In the genomic region with DNA sequence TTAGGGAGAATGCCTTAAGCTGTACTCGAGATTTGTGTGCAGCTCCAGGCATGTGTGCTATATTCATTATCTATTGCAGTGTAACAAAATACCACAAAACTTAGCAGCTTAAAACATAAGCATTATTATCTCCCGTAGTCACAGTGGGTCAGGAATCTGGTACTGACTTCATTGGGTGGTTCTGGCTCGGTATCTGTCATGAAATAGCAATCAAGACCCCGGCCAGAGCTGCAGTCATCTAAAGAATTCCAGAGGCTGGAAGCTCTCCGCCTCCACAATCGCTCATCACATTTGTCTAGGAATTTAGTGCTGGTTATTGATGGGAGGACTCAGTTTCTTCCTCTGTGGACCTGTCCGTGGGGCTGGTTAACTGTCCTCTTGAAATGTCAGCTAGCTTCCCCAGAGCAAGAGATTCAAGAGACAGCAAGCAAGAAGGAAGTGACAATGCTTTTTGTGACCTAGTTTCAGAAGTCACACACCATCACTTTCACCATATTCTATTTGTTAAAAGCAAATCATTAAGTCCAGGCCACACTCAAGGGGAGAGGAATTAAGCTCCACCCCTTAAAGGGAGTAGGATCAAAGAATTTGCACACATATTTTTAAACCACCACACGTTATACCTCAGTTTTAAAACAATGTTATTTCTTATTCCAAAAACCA, we compare ENCODE assay signal across 15 cellular contexts.
DNase-seq lines count a peak whose midpoint lies in the region; ATAC-seq and TF ChIP-seq lines count a peak whose summit lies in the region.
"Had no signal": no experiment of that assay in that cellular context is flagged by ENCODE, and none has a peak within 500 bp of the region (broad histone marks: within the 10 kb centered on the region; RNA-seq: fewer than 3 reads in every experiment).

No MANE protein-coding gene starts in this region.

- H3K4me1 ChIP-seq in BLaER1 = peaks cover 18% of the 10 kb centered on the region
- peaks cover 7 to 16% of the 10 kb centered on the region in 2 donors for H3K4me1 ChIP-seq in lung (ENCODE audit: control insufficient read depth in 2 of 2, insufficient read depth in 2 of 2, low read length in 2 of 2)
- H3K4me1 ChIP-seq in effector memory CD4-positive, alpha-beta T cell (ENCODE audit: control insufficient read depth, insufficient read depth, low read length, poor library complexity, severe bottlenecking) = no peaks in the 10 kb centered on the region
- H3K4me1 ChIP-seq: BE2C had no signal

- H3K4me3 ChIP-seq in BLaER1 (no peak overlapping the region), lung (no peak overlapping the region)
- H3K4me3 ChIP-seq in effector memory CD4-positive, alpha-beta T cell (ENCODE audit: insufficient read depth, low read depth, low read length, poor library complexity, severe bottlenecking) = no peak overlapping the region
- H3K4me3 ChIP-seq: PC-9 had no signal

- 81 to 83% methylated on average over 8 of the region's 8 CpGs for WGBS in lung, 2 donors

- TF ChIP-seq CTCF in lung (IDR thresholded peaks at IDR 0.05; ENCODE audit: control extremely low read depth, extremely low read depth) = no peak

- H3K27ac ChIP-seq in BLaER1 (no peak overlapping the region), lung (ENCODE audit: low read depth in 1 of 2, low read length in 1 of 2) (no peak overlapping the region)
- H3K27ac ChIP-seq in effector memory CD4-positive, alpha-beta T cell (ENCODE audit: insufficient read depth, low read length, poor library complexity, severe bottlenecking) = no peak overlapping the region
- H3K27ac ChIP-seq: KMS-11, PC-9 had no signal

- no peaks in the 10 kb centered on the region for H3K36me3 ChIP-seq in BLaER1
- H3K36me3 ChIP-seq in lung (ENCODE audit: control insufficient read depth in 2 of 2, insufficient read depth in 2 of 2, low read length in 2 of 2) = no peaks in the 10 kb centered on the region
- no peaks in the 10 kb centered on the region for H3K36me3 ChIP-seq in effector memory CD4-positive, alpha-beta T cell (ENCODE audit: control insufficient read depth, insufficient read depth, low read length)
- H3K36me3 ChIP-seq: BE2C had no signal

- peaks cover 21% of the 10 kb centered on the region for H4K20me1 ChIP-seq in BLaER1

- H3K9me3 ChIP-seq in BLaER1 (no peaks in the 10 kb centered on the region), lung (ENCODE audit: control insufficient read depth in 2 of 2, insufficient read depth in 1 of 2, low read length in 1 of 2) (no peaks in the 10 kb centered on the region)
- H3K9me3 ChIP-seq in effector memory CD4-positive, alpha-beta T cell (ENCODE audit: control insufficient read depth, low read length) = no peaks in the 10 kb centered on the region
- H3K9me3 ChIP-seq: BE2C had no signal

- no peak overlapping the region for H3K9ac ChIP-seq in BLaER1
- H3K9ac ChIP-seq: KMS-11 had no signal

- peak; percentile 50 for ATAC-seq in GM18511 (IDR thresholded peaks at IDR 0.05; ENCODE audit: unreplicated experiment)
- ATAC-seq in lung (ENCODE audit: insufficient read depth, low FRiP score) = no peak
- no peak for ATAC-seq in GM21717 (IDR thresholded peaks at IDR 0.05; ENCODE audit: unreplicated experiment)
- ATAC-seq in GM18907 (IDR thresholded peaks at IDR 0.05; ENCODE audit: unreplicated experiment) = no peak

- peak; percentile 24 for DNase-seq in amniotic epithelial cell (ENCODE audit: low read depth)
- DNase-seq in lung (ENCODE audit: low spot score) = peak; percentile 16
- DNase-seq in effector memory CD4-positive, alpha-beta T cell = no peak
- no peak for DNase-seq in activated CD4-positive, alpha-beta T cell treated with anti-CD3 and anti-CD28 coated beads, Interleukin-2, amount 50 U/mL, for 48 hours
- DNase-seq: BE2C, DMS 273 treated with DMSO at 0.1 percent for 48 hours, NCI-H1092 treated with DMSO at 0.1 percent for 48 hours, NCI-H1694 treated with DMSO at 0.1 percent for 48 hours, NCI-H748 treated with DMSO at 0.1 percent for 48 hours, PC-9 had no signal

- no peaks in the 10 kb centered on the region for H3K27me3 ChIP-seq in BLaER1
- H3K27me3 ChIP-seq in lung (ENCODE audit: control insufficient read depth, insufficient read depth) = no peaks in the 10 kb centered on the region
- no peaks in the 10 kb centered on the region for H3K27me3 ChIP-seq in effector memory CD4-positive, alpha-beta T cell (replicated peaks; ENCODE audit: control insufficient read depth, insufficient read depth, low read length, poor library complexity, severe bottlenecking)
- H3K27me3 ChIP-seq: BE2C had no signal

- peak overlapping the region; percentile 20 for H3K4me2 ChIP-seq in BLaER1
- H3K4me2 ChIP-seq: KMS-11, PC-9 had no signal

Comparison
In these comparisons a context has a peak if more than half of its experiments do, and no peak if none do; other contexts are left out.
1. DNase-seq: peak in amniotic epithelial cell (single experiment) and lung (single experiment); none in effector memory CD4-positive, alpha-beta T cell (0 of 3) and activated CD4-positive, alpha-beta T cell treated with anti-CD3 and anti-CD28 coated beads, Interleukin-2, amount 50 U/mL, for 48 hours (0 of 2).